ENCODE assay signal across 8 cellular contexts in genomic region chr14:68779761-68780323, GRCh38. TPM values are rescaled to one million over a fixed set of nuclear protein-coding genes. Genes with fewer than 3 reads are reported as not detected.
A peak's percentile ranks its signal among the peaks of the same experiment; 100 is the strongest.
DNase-seq lines count a peak whose midpoint lies in the region; FAIRE-seq and TF ChIP-seq lines count a peak whose summit lies in the region.

No MANE protein-coding gene starts in this region.

- H3K4me3 ChIP-seq in H1 (ENCODE audit: extremely low read depth in 1 of 4, insufficient read depth in 2 of 4, low read depth in 3 of 4, low read length in 4 of 4) (no peak overlapping the region), prostate gland (no peak overlapping the region)

- H3K18ac ChIP-seq in H1 (ENCODE audit: extremely low read depth, low read length) = no peak overlapping the region

- no peaks in the 10 kb centered on the region for H4K20me1 ChIP-seq in H1 (replicated peaks in 1 of 2; ENCODE audit: control insufficient read depth in 1 of 2, insufficient read depth in 2 of 2, low read length in 2 of 2)

- no peak overlapping the region for H2AK5ac ChIP-seq in H1 (ENCODE audit: low read depth, low read length)

- H3K27me3 Mint-ChIP-seq in glutamatergic neuron (ENCODE audit: unreplicated experiment) = peaks cover 2% of the 10 kb centered on the region

- POLR2A ChIA-PET in H1 (lab: Charles Lee; ENCODE audit: partially characterized antibody) = interaction anchor here (2.1 to 19.6 kb wide), 2 partner anchors 9 to 16 kb away, joined by 9 to 197 read pairs; partner anchors contain the start of gene ZFP36L1

- no peak overlapping the region for H4K5ac ChIP-seq in H1 (ENCODE audit: insufficient read length, low read depth, low read length)

- TF ChIP-seq RAD21 in H1 (IDR thresholded peaks at IDR 0.05 in 1 of 2, conservative IDR thresholded peaks at IDR 0.05 in 1 of 2; ENCODE audit: low read depth in 2 of 2, low read length in 2 of 2) = no peak

- H3K27ac Mint-ChIP-seq in glutamatergic neuron (ENCODE audit: unreplicated experiment) = no peak overlapping the region

- intact Hi-C loops in prostate gland (cut with DNase I) = loop anchor here (5.0 kb wide), 1 partner anchor 103 kb away; no protein-coding TSS in a partner anchor

- H3K79me1 ChIP-seq in H1 (ENCODE audit: low read depth, low read length) = no peaks in the 10 kb centered on the region

- no peak overlapping the region for H3K9ac ChIP-seq in H1 (replicated peaks in 1 of 4; ENCODE audit: extremely low read depth in 1 of 4, low read depth in 3 of 4, low read length in 3 of 4)

- no peak overlapping the region for H3K4me3 Mint-ChIP-seq in glutamatergic neuron (ENCODE audit: unreplicated experiment)

- FAIRE-seq in H1 (lab: Jason Lieb, UNC) = no peak

- H2BK20ac ChIP-seq in H1 (ENCODE audit: low read length) = no peak overlapping the region

- no peak for TF ChIP-seq EP300 in H1 (IDR thresholded peaks at IDR 0.05; ENCODE audit: borderline replicate concordance in 1 of 2, low read depth in 2 of 2, low read length in 2 of 2)

- no peaks in the 10 kb centered on the region; a peak in 1 of 8 replicates for H3K36me3 ChIP-seq in H1 (ENCODE audit: control insufficient read depth in 2 of 4, insufficient read depth in 4 of 4, low read length in 3 of 4)
- no peaks in the 10 kb centered on the region for H3K36me3 ChIP-seq in prostate gland

- H3K36me3 Mint-ChIP-seq in glutamatergic neuron (ENCODE audit: unreplicated experiment) = peaks cover 2% of the 10 kb centered on the region

- H3K9me3 Mint-ChIP-seq in glutamatergic neuron (ENCODE audit: unreplicated experiment) = peaks cover 1% of the 10 kb centered on the region

- no peak overlapping the region for H4K91ac ChIP-seq in H1 (replicated peaks; ENCODE audit: insufficient read length, low read length)

- H2BK12ac ChIP-seq in H1 (ENCODE audit: low read depth, low read length) = peak overlapping the region; percentile 32; the same call in 1 of the 2 replicates

- no peak overlapping the region for H3K23ac ChIP-seq in H1 (ENCODE audit: insufficient read length)

- no peaks in the 10 kb centered on the region for H3K23me2 ChIP-seq in H1 (ENCODE audit: low read depth, low read length)

- H3K56ac ChIP-seq in H1 (replicated peaks; ENCODE audit: insufficient read length, low read depth, low read length) = no peak overlapping the region

- no peaks in the 10 kb centered on the region for H3K27me3 ChIP-seq in H1 (replicated peaks in 1 of 4; ENCODE audit: control insufficient read depth in 3 of 4, extremely low read depth in 1 of 4, insufficient read depth in 3 of 4, low read length in 3 of 4)
- H3K27me3 ChIP-seq in prostate gland (replicated peaks; ENCODE audit: insufficient read depth) = no peaks in the 10 kb centered on the region

- H2BK120ac ChIP-seq in H1 (replicated peaks; ENCODE audit: low read depth, low read length) = no peak overlapping the region

- H3K4me2 ChIP-seq in H1 (ENCODE audit: insufficient read depth in 1 of 2, low read depth in 2 of 2, low read length in 2 of 2) = no peak overlapping the region

- H3K79me2 ChIP-seq in H1 (ENCODE audit: control insufficient read depth in 1 of 2, insufficient read depth in 2 of 2, low read length in 2 of 2) = no peaks in the 10 kb centered on the region

- H4K8ac ChIP-seq in H1 (ENCODE audit: extremely low read depth, insufficient read depth, low read length) = no peak overlapping the region

- no peak overlapping the region for H3K14ac ChIP-seq in H1 (ENCODE audit: insufficient read length)

- H2BK5ac ChIP-seq in H1 (ENCODE audit: low read depth, low read length) = no peak overlapping the region

- TF ChIP-seq POLR2A in H1 (IDR thresholded peaks at IDR 0.05; ENCODE audit: control extremely low read depth in 1 of 2, low read depth in 2 of 2, low read length in 2 of 2) (no peak), prostate gland (IDR thresholded peaks at IDR 0.05) (no peak)

- H3K4ac ChIP-seq in H1 (replicated peaks; ENCODE audit: insufficient read length, low read depth, low read length) = no peak overlapping the region

- CTCF ChIA-PET in H1 (lab: Charles Lee; ENCODE audit: partially characterized antibody) = interaction anchor here (0.6 to 2.4 kb wide), 10 partner anchors 23 to 843 kb away, joined by 3 to 9 read pairs (median 3); no protein-coding TSS in a partner anchor

- 0 out of 2 replicates have a peak overlapping the region, but pooled peaks have one; percentile 35 for H2BK15ac ChIP-seq in H1 (ENCODE audit: low read length)

- no peak overlapping the region for H3K27ac ChIP-seq in H1 (ENCODE audit: low read depth, low read length)
- peak overlapping the region; percentile 54 to 66 for H3K27ac ChIP-seq in prostate gland

- 85% methylated on average over 9 of the region's 9 CpGs; no CpG with 5 or more reads in 1 of the 2 experiments for WGBS in H1 (ENCODE audit: extremely low coverage in 1 of 2, insufficient coverage in 1 of 2, insufficient read length in 1 of 2, insufficient replicate concordance in 2 of 2, low coverage in 1 of 2, low lambda C conversion rate in 2 of 2, missing lambda C conversion rate in 1 of 2), 2 experiments
- WGBS in prostate gland = 10% methylated on average over 9 of the region's 9 CpGs

- H2AFZ ChIP-seq in H1 (ENCODE audit: low read length) = no peak overlapping the region

- TF ChIP-seq CTCF in H1 (IDR thresholded peaks at IDR 0.05; ENCODE audit: control extremely low read depth in 1 of 3, insufficient read depth in 1 of 3, low read depth in 1 of 3, low read length in 3 of 3) (no peak), prostate gland (IDR thresholded peaks at IDR 0.05) (no peak), glutamatergic neuron (IDR thresholded peaks at IDR 0.05; ENCODE audit: partially characterized antibody, unreplicated experiment) (no peak)

- DNase-seq in GM03348 (ENCODE audit: low spot score) = peak; percentile 62
- peak; percentile 59 to 64 for DNase-seq in activated CD4-positive, alpha-beta T cell treated with anti-CD3 and anti-CD28 coated beads for 4 hours
- no peak for DNase-seq in H1 (ENCODE audit: low read depth in 1 of 2, low spot score in 2 of 2)
- DNase-seq in prostate gland (ENCODE audit: low spot score) = peak; percentile 79
- DNase-seq in cerebellar cortex (ENCODE audit: low spot score) = no peak
- no peak for DNase-seq in glutamatergic neuron
- DNase-seq in HuH-7.5 (ENCODE audit: low spot score) = no peak
- no peak for DNase-seq in DMS153 treated with DMSO at 0.1 percent for 48 hours (lab: John Stamatoyannopoulos, UW; ENCODE audit: unreplicated experiment)

- peaks cover 0 to 5% (median 0%) of the 10 kb centered on the region in 4 experiments; a peak in 2 of 7 replicates for H3K4me1 ChIP-seq in H1 (replicated peaks in 1 of 4; ENCODE audit: control insufficient read depth in 3 of 4, insufficient read depth in 4 of 4, low read length in 3 of 4)
- H3K4me1 ChIP-seq in prostate gland (replicated peaks) = peaks cover 19% of the 10 kb centered on the region

- H3K9me3 ChIP-seq in H1 (ENCODE audit: insufficient read depth in 2 of 2, low read depth in 1 of 2, low read length in 1 of 2) (no peaks in the 10 kb centered on the region), prostate gland (no peaks in the 10 kb centered on the region)

- H3K4me1 Mint-ChIP-seq in glutamatergic neuron (ENCODE audit: low read depth, unreplicated experiment) = peaks cover 1% of the 10 kb centered on the region

TF ChIP-seq in H1, 55 proteins besides CTCF, POLR2A, EP300 and RAD21:
- TF ChIP-seq CHD2 (IDR thresholded peaks at IDR 0.05; ENCODE audit: low read length) = no peak
- no peak for TF ChIP-seq NANOG (IDR thresholded peaks at IDR 0.05; ENCODE audit: insufficient read depth, low read depth, low read length, poor library complexity, severe bottlenecking)
- TF ChIP-seq SP2 (IDR thresholded peaks at IDR 0.05; ENCODE audit: low read length) = no peak
- no peak for TF ChIP-seq KDM1A (IDR thresholded peaks at IDR 0.05; ENCODE audit: borderline replicate concordance, low read length)
- no peak for TF ChIP-seq ASH2L (IDR thresholded peaks at IDR 0.05; ENCODE audit: low read length)
- no peak for TF ChIP-seq CEBPB (IDR thresholded peaks at IDR 0.05; ENCODE audit: low read depth, low read length)
- no peak for TF ChIP-seq HDAC2 (IDR thresholded peaks at IDR 0.05; ENCODE audit: borderline replicate concordance in 1 of 2, low read depth in 2 of 2, low read length in 2 of 2)
- no peak for TF ChIP-seq NRF1 (IDR thresholded peaks at IDR 0.05; ENCODE audit: low read depth, low read length)
- no peak for TF ChIP-seq RNF2 (IDR thresholded peaks at IDR 0.05; ENCODE audit: borderline replicate concordance, low read depth, low read length, missing control alignments, poor library complexity, severe bottlenecking)
- no peak for TF ChIP-seq CHD1 (IDR thresholded peaks at IDR 0.05; ENCODE audit: low read depth, low read length)
- no peak for TF ChIP-seq SP1 (IDR thresholded peaks at IDR 0.05; ENCODE audit: low read depth, low read length)
- TF ChIP-seq SAP30 (IDR thresholded peaks at IDR 0.05; ENCODE audit: insufficient read depth, insufficient replicate concordance, low read length) = no peak
- no peak for TF ChIP-seq POLR2AphosphoS5 (IDR thresholded peaks at IDR 0.05; ENCODE audit: low read depth, low read length)
- TF ChIP-seq CBX8 (IDR thresholded peaks at IDR 0.05; ENCODE audit: borderline replicate concordance, low read depth, low read length) = no peak
- no peak for TF ChIP-seq TBP (IDR thresholded peaks at IDR 0.05; ENCODE audit: low read depth, low read length)
- no peak for TF ChIP-seq ATF3 (IDR thresholded peaks at IDR 0.05; ENCODE audit: insufficient read depth, low read depth, low read length)
- TF ChIP-seq HDAC6 (IDR thresholded peaks at IDR 0.05; ENCODE audit: low read depth, low read length) = no peak

RNA-seq across cellular contexts. Expression of gene ZFP36L1, which starts 13.0 kb away (rescaled TPM):
- total RNA-seq in H1 (2021; fragmentation: NEBNext Ultra II Directional; extraction: Animal tissue kit (Norgen Biotek cat#: 25700)) = 132 TPM in 2 replicates
- polyA plus RNA-seq in H1 (2011; rRNA removed) = 80.4 and 136 TPM in 2 replicates
- 61.9 TPM for polyA plus RNA-seq in H1 (2011; cell fraction: cytosol; rRNA removed)
- 90.3 TPM for polyA plus RNA-seq in H1 (2011; cell fraction: nucleus; rRNA removed)
- 89.6 to 126 TPM (median 117 TPM) in 4 replicates for polyA plus RNA-seq in H1 (2012, experiment 1 of 2)
- polyA plus RNA-seq in H1 (2012, experiment 2 of 2) = 56.1 TPM
- 127 TPM for polyA plus RNA-seq in H1 (2013, experiment 1 of 2)
- polyA plus RNA-seq in H1 (2013, experiment 2 of 2) = 135 TPM
- polyA minus RNA-seq in H1 (2011; rRNA and poly(A)+ RNA removed) = 19.5 and 20.6 TPM in 2 replicates
- 132 TPM for polyA minus RNA-seq in H1 (2011; cell fraction: cytosol; rRNA and poly(A)+ RNA removed)
- 67.3 TPM for polyA minus RNA-seq in H1 (2011; cell fraction: nucleus; rRNA and poly(A)+ RNA removed)
- 100 to 1,000 TPM; 359 to 556 TPM for total RNA-seq in prostate gland
- total RNA-seq in glutamatergic neuron (ENCODE audit: unreplicated experiment) = 2.7 TPM

Comparison
In these comparisons a context has a peak if more than half of its experiments do, and no peak if none do; other contexts are left out.
1. DNase-seq: peak in GM03348 (single experiment), activated CD4-positive, alpha-beta T cell treated with anti-CD3 and anti-CD28 coated beads for 4 hours (2 of 2) and prostate gland (single experiment); none in H1 (0 of 2), cerebellar cortex (single experiment), glutamatergic neuron (single experiment), HuH-7.5 (single experiment) and DMS153 treated with DMSO at 0.1 percent for 48 hours (single experiment).
2. RNA of gene ZFP36L1, which starts 13.0 kb away (total RNA-seq): 359 to 556 TPM in prostate gland and 132 TPM in H1; 2.7 TPM in glutamatergic neuron (single experiment); every median in the first group is over 10 times any median in the second.